In genomic region chr6:33571637-33572316, GRCh38 we compare ENCODE assay signal across 8 cellular contexts. TPM values are rescaled to one million over a fixed set of nuclear protein-coding genes. Genes with fewer than 3 reads are reported as not detected.
DNase-seq lines count a peak whose midpoint lies in the region; ATAC-seq and TF ChIP-seq lines count a peak whose summit lies in the region.

No MANE protein-coding gene starts in this region.

- no peak overlapping the region for H2AFZ ChIP-seq in HCT116 (ENCODE audit: low read depth, low read length, poor library complexity, severe bottlenecking)

- peak overlapping the region; percentile 94 for H3K4me2 ChIP-seq in HCT116 (ENCODE audit: low read length)

- H3K4me3 ChIP-seq in HCT116 (replicated peaks in 1 of 2; ENCODE audit: low read depth in 1 of 2, low read length in 2 of 2) (peak overlapping the region; percentile 39 to 58; a peak in 3 of 4 replicates), right atrium auricular region (peak overlapping the region; percentile 44 to 60), skin epidermis (peak overlapping the region; percentile 31 to 64 (median 49))

- no peak for TF ChIP-seq RAD21 in HCT116 (IDR thresholded peaks at IDR 0.05; ENCODE audit: low read depth)

- H3K27me3 ChIP-seq in HCT116 (ENCODE audit: insufficient read depth, low read length), result no peaks in the 10 kb centered on the region
- H3K27me3 ChIP-seq in right atrium auricular region, result no peaks in the 10 kb centered on the region

- H4K20me1 ChIP-seq in HCT116 (ENCODE audit: insufficient read depth), result no peaks in the 10 kb centered on the region

- POLR2A ChIA-PET in HCT116 (lab: Charles Lee), result no interaction called here
- POLR2A ChIA-PET in activated CD4-positive, alpha-beta memory T cell treated with anti-CD3 and anti-CD28 coated beads for 36 hours (lab: Charles Lee), result interaction anchor here (1.0 to 2.2 kb wide), 5 partner anchors 8 to 254 kb away, joined by 5 to 9 read pairs (median 7); partner anchors contain the start of genes BAK1, ZBTB22 and ZBTB9

- H3K4me3 Mint-ChIP-seq in activated CD4-positive, alpha-beta memory T cell treated with anti-CD3 and anti-CD28 coated beads for 36 hours, result peak overlapping the region; percentile 82

- RAD21 ChIA-PET in HCT116 (lab: Charles Lee; ENCODE audit: low non-redundant PET in 1 of 2, low total read pairs in 2 of 2, uncharacterized antibody in 2 of 2, unreplicated experiment in 2 of 2), result no interaction called here

- peak overlapping the region; percentile 42 for H3K27ac ChIP-seq in HCT116 (ENCODE audit: low read depth, low read length)
- peak overlapping the region; percentile 87 to 90 for H3K27ac ChIP-seq in right atrium auricular region
- peak overlapping the region; percentile 24 to 95 (median 87) for H3K27ac ChIP-seq in skin epidermis

- intact Hi-C loops in HCT116 (cut with micrococcal nuclease), result no loop called here
- intact Hi-C loops in activated CD4-positive, alpha-beta memory T cell treated with anti-CD3 and anti-CD28 coated beads for 36 hours (cut with micrococcal nuclease), result loop anchor here (1.0 to 10.0 kb wide), 9 partner anchors 9 to 371 kb away; partner anchors contain the start of genes B3GALT4, BAK1, CUTA and KIFC1

- no peak for DNase-seq in HCT116 (ENCODE audit: low read depth, low spot score)
- DNase-seq in activated CD4-positive, alpha-beta memory T cell treated with anti-CD3 and anti-CD28 coated beads for 36 hours, result no peak
- no peak for DNase-seq in right atrium auricular region (ENCODE audit: low spot score)
- DNase-seq in COR-L47 (lab: John Stamatoyannopoulos, UW), result no peak
- DNase-seq in midbrain (lab: John Stamatoyannopoulos, UW), result no peak

- no peaks in the 10 kb centered on the region for H3K9me2 ChIP-seq in HCT116 (ENCODE audit: insufficient read depth)

- no peaks in the 10 kb centered on the region for H3K79me2 ChIP-seq in HCT116 (ENCODE audit: insufficient read depth, low read length)

- H3K36me3 Mint-ChIP-seq in activated CD4-positive, alpha-beta memory T cell treated with anti-CD3 and anti-CD28 coated beads for 36 hours, result peaks cover 47% of the 10 kb centered on the region

- ATAC-seq in HCT116 (no peak), GM18517 (IDR thresholded peaks at IDR 0.05; ENCODE audit: unreplicated experiment) (no peak), HG02885 (IDR thresholded peaks at IDR 0.05; ENCODE audit: poor library complexity, unreplicated experiment) (no peak)

- BruUV-seq in HCT116 (replicated peaks; lab: Mats Ljungman, UMichigan), result no TSS peak

- H3K36me3 ChIP-seq in HCT116 (ENCODE audit: control insufficient read depth in 1 of 2, insufficient read depth in 2 of 2, low read length in 2 of 2), result peaks cover 11 to 16% of the 10 kb centered on the region in 2 experiments
- peaks cover 33% of the 10 kb centered on the region for H3K36me3 ChIP-seq in right atrium auricular region

- peak overlapping the region; percentile 59 for H3K9ac ChIP-seq in HCT116 (ENCODE audit: low read length)

- no peak for TF ChIP-seq CTCF in HCT116 (IDR thresholded peaks at IDR 0.05 in 2 of 3, conservative IDR thresholded peaks at IDR 0.05 in 1 of 3; ENCODE audit: borderline replicate concordance in 1 of 3, insufficient read depth in 1 of 3, low read depth in 2 of 3, low read length in 2 of 3)
- no peak for TF ChIP-seq CTCF in right atrium auricular region (IDR thresholded peaks at IDR 0.05)

- H3K27ac Mint-ChIP-seq in activated CD4-positive, alpha-beta memory T cell treated with anti-CD3 and anti-CD28 coated beads for 36 hours, result peak overlapping the region; percentile 99

- CTCF ChIA-PET in HCT116 (lab: Charles Lee), result interaction anchor here (1.7 kb wide), 1 partner anchor 8 kb away, joined by 4 read pairs; the partner anchor contains the start of gene BAK1
- CTCF ChIA-PET in activated CD4-positive, alpha-beta memory T cell treated with anti-CD3 and anti-CD28 coated beads for 36 hours (lab: Charles Lee), result interaction anchor here (0.6 to 2.2 kb wide), 4 partner anchors 8 to 142 kb away, joined by 3 to 12 read pairs (median 5); partner anchors contain the start of gene BAK1

- H3K9me3 Mint-ChIP-seq in activated CD4-positive, alpha-beta memory T cell treated with anti-CD3 and anti-CD28 coated beads for 36 hours, result no peaks in the 10 kb centered on the region

- peaks cover 44% of the 10 kb centered on the region for H3K4me1 Mint-ChIP-seq in activated CD4-positive, alpha-beta memory T cell treated with anti-CD3 and anti-CD28 coated beads for 36 hours (ENCODE audit: low read depth)

- TF ChIP-seq POLR2A in HCT116 (IDR thresholded peaks at IDR 0.05; ENCODE audit: borderline replicate concordance, extremely low read depth, insufficient read depth, insufficient read length), result no peak

- H3K27me3 Mint-ChIP-seq in activated CD4-positive, alpha-beta memory T cell treated with anti-CD3 and anti-CD28 coated beads for 36 hours, result no peaks in the 10 kb centered on the region

- peaks cover 6 to 18% of the 10 kb centered on the region in 2 experiments; a peak in 3 of 4 replicates for H3K4me1 ChIP-seq in HCT116 (ENCODE audit: control insufficient read depth in 1 of 2, insufficient read depth in 2 of 2, low read length in 2 of 2)
- H3K4me1 ChIP-seq in right atrium auricular region, result peaks cover 0 to 15% of the 10 kb centered on the region in 2 donors

- no peaks in the 10 kb centered on the region for H3K9me3 ChIP-seq in HCT116 (ENCODE audit: control insufficient read depth in 1 of 2, insufficient read depth in 1 of 2, low read depth in 1 of 2, low read length in 2 of 2)
- no peaks in the 10 kb centered on the region for H3K9me3 ChIP-seq in right atrium auricular region

TF ChIP-seq in HCT116, 20 proteins besides CTCF, POLR2A, EP300 and RAD21:
- TF ChIP-seq ZFX (IDR thresholded peaks at IDR 0.05), result no peak
- no peak for TF ChIP-seq EZH2phosphoT487 (IDR thresholded peaks at IDR 0.05; ENCODE audit: borderline replicate concordance)

RNA-seq across cellular contexts. Expression of gene BAK1, which starts 8.3 kb away (rescaled TPM):
- total RNA-seq in HCT116 (2021; ENCODE audit: unreplicated experiment) (18.9 TPM), right atrium auricular region (1 to 10 TPM; 6.5 to 8.6 TPM)
- 15.7 and 17.6 TPM in 2 replicates for polyA plus RNA-seq in HCT116 (2012)
- total RNA-seq in activated CD4-positive, alpha-beta memory T cell treated with anti-CD3 and anti-CD28 coated beads for 36 hours, result 10 to 100 TPM; 56.3 to 57.7 TPM

RNA-seq across cellular contexts. Expression of gene ITPR3, which starts 49.3 kb away (rescaled TPM):
- total RNA-seq in HCT116 (2021; ENCODE audit: unreplicated experiment), result 103 TPM
- 121 and 137 TPM in 2 replicates for polyA plus RNA-seq in HCT116 (2012)
- 10 to 100 TPM; 41.6 to 45.6 TPM for total RNA-seq in activated CD4-positive, alpha-beta memory T cell treated with anti-CD3 and anti-CD28 coated beads for 36 hours
- total RNA-seq in right atrium auricular region, result 10 to 100 TPM in 1 of 2 donors, 1 to 10 TPM in 1; 6.2 to 17.7 TPM
